Comparison of ENCODE assay signal across 11 cellular contexts in the genomic region with DNA sequence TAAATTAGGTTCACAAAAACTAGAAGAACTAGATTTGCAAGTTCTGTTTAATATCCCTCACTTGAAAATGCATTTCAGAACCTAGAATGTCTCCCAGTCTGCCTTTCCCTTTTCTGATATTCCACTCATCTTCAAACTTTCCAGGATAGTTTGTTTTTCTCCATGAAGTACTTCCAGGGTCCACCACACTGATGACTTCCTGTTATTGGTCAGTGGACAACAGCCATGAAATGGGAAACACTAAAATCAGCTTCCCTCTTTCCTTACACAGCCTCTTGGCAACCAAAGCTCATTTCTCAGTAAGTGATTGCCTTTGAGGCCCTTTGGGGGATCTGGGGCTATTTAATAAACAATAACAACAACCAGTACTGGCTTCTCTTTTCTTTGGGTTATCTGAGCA.
DNase-seq lines count a peak whose midpoint lies in the region; ATAC-seq and TF ChIP-seq lines count a peak whose summit lies in the region.
"Had no signal": no experiment of that assay in that cellular context is flagged by ENCODE, and none has a peak within 500 bp of the region (broad histone marks: within the 10 kb centered on the region; RNA-seq: fewer than 3 reads in every experiment).

No MANE protein-coding gene starts in this region.

- peaks cover 4% of the 10 kb centered on the region; the same call in 1 of the 2 replicates for H3K36me3 ChIP-seq in Loucy (ENCODE audit: insufficient read depth, low read length)
- H3K36me3 ChIP-seq in colonic mucosa = no peaks in the 10 kb centered on the region

- H3K27ac ChIP-seq in colonic mucosa (peak overlapping the region; percentile 62), skin epidermis (peak overlapping the region in 11 of 21 experiments; percentile 10 to 70 (median 42))

- no peaks in the 10 kb centered on the region for H3K9me2 ChIP-seq in Loucy (replicated peaks; ENCODE audit: low read depth, low read length)

- no peak overlapping the region for H2AFZ ChIP-seq in Loucy (ENCODE audit: low read length)

- peaks cover 88% of the 10 kb centered on the region for H3K79me2 ChIP-seq in Loucy (ENCODE audit: insufficient read depth, low read length)

- peaks cover 15% of the 10 kb centered on the region for H3F3A ChIP-seq in Loucy (ENCODE audit: low read depth)

- H3K4me3 ChIP-seq in Loucy (ENCODE audit: low read length, poor library complexity, severe bottlenecking) (no peak overlapping the region), colonic mucosa (no peak overlapping the region), skin epidermis (no peak overlapping the region)

- no peak for ATAC-seq in HG02973 (IDR thresholded peaks at IDR 0.05; ENCODE audit: unreplicated experiment)

- no peaks in the 10 kb centered on the region for H4K20me1 ChIP-seq in Loucy (ENCODE audit: insufficient read depth, low read length, poor library complexity, severe bottlenecking)

- no peak overlapping the region for H3K4me2 ChIP-seq in Loucy (ENCODE audit: low read depth, low read length, poor library complexity, severe bottlenecking)

- DNase-seq in SIG-M5 treated with dmso at 0.1 percent for 504 hours (lab: John Stamatoyannopoulos, UW; ENCODE audit: unreplicated experiment) (peak; percentile 11), SIG-M5 (lab: John Stamatoyannopoulos, UW) (no peak), colonic mucosa (no peak), NCI-H1092 (lab: John Stamatoyannopoulos, UW) (no peak)
- no peak for DNase-seq in stimulated activated CD4-positive, alpha-beta T cell treated with anti-CD3 and anti-CD28 coated beads, Interleukin-1b, Interleukin-23, amount 100 ng/mL, for 48 hours
- DNase-seq: activated CD4-positive, alpha-beta T cell treated with anti-CD3 and anti-CD28 coated beads for 1 hour; cerebellar nuclear complex; stimulated activated CD4-positive, alpha-beta T cell treated with anti-CD3 and anti-CD28 coated beads, Interleukin-4, amount 100 ng/mL, for 24 hours had no signal

- H3K27me3 ChIP-seq in Loucy (ENCODE audit: insufficient read depth, low read length, poor library complexity, severe bottlenecking) (no peaks in the 10 kb centered on the region), colonic mucosa (no peaks in the 10 kb centered on the region)

- H3K9ac ChIP-seq in Loucy (ENCODE audit: low read depth, low read length, poor library complexity, severe bottlenecking) = peak overlapping the region; percentile 41
- H3K9ac ChIP-seq in colonic mucosa (ENCODE audit: low read depth in 2 of 2, low read length in 2 of 2) = no peak overlapping the region

- intact Hi-C loops in colonic mucosa (cut with DNase I) = no loop called here

- H3K9me3 ChIP-seq in Loucy (ENCODE audit: insufficient read depth, low read depth, low read length) (no peaks in the 10 kb centered on the region), colonic mucosa (no peaks in the 10 kb centered on the region)

- H3K4me1 ChIP-seq in Loucy (ENCODE audit: insufficient read depth, low read length, poor library complexity, severe bottlenecking) (peaks cover 83% of the 10 kb centered on the region), colonic mucosa (peaks cover 15% of the 10 kb centered on the region)

- TF ChIP-seq CTCF in Loucy (conservative IDR thresholded peaks at IDR 0.05; ENCODE audit: low read length) (no peak), colonic mucosa (IDR thresholded peaks at IDR 0.05) (no peak)
